Comparison of ENCODE assay signal across 8 cellular contexts in the genomic region with DNA sequence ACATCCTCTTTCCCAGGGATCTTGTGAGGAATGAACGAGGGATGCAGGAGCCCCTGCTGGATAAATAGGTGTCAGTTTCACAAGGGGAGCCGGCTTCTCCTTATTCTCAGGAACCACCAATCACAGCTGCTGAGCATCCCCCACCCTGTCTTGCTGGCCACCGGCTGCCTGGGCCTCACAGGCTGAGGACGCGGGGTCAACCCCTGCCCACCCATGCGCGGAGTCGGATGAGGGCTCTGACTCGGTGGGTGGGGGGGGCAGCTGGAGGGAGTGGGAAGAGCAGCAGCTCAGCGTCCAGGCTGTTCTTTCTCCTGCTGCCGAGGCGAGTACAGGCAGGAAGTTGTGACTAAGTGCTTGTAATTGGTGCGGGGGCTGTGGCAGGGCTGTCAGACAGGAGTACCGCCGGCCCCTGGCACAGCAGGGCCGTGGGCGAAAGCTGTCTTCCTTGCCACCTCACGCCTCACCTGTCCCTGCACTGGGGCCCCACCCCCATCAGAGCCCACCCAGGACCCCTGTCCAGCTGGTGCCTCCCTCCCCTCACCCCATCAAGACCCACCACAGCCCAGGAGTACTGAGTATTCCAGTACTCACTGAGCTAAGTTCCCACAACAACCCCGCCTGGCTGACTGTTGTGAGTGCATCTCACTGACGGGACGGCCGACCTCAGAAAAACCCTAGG. TPM values are rescaled to one million over a fixed set of nuclear protein-coding genes. Genes with fewer than 3 reads are reported as not detected.
A peak's percentile ranks its signal among the peaks of the same experiment; 100 is the strongest.
DNase-seq lines count a peak whose midpoint lies in the region; ATAC-seq and TF ChIP-seq lines count a peak whose summit lies in the region.

No MANE protein-coding gene starts in this region.

- ATAC-seq in CD8-positive, alpha-beta T cell = peak; percentile 80
- peak; percentile 50 to 62 for ATAC-seq in naive B cell (ENCODE audit: low read depth in 2 of 2)
- peak; percentile 91 for ATAC-seq in stimulated activated naive CD8-positive, alpha-beta T cell treated with anti-CD3 and anti-CD28 coated beads, Interleukin-15, Interleukin-2, amounts not matched to agents 100 U/mL and 50 U/mL, for 24 hours
- no peak for ATAC-seq in GM19324 (IDR thresholded peaks at IDR 0.05; ENCODE audit: low FRiP score, unreplicated experiment)
- no peak for ATAC-seq in GM19467 (IDR thresholded peaks at IDR 0.05; ENCODE audit: unreplicated experiment)

- no peak overlapping the region for H3K27ac ChIP-seq in CD8-positive, alpha-beta T cell (ENCODE audit: low read depth, low read length)
- H3K27ac ChIP-seq in Karpas-422 (ENCODE audit: low read length) = no peak overlapping the region

- DNase-seq in CD8-positive, alpha-beta T cell = peak in 6 of 7 experiments; percentile 40 to 72 (median 63)
- DNase-seq in Karpas-422 = peak; percentile 46
- peak; percentile 51 for DNase-seq in activated CD4-positive, CD25-positive, alpha-beta regulatory T cell treated with anti-CD3 and anti-CD28 coated beads, Interleukin-2, amount 50 U/mL, for 72 hours
- peak; percentile 83 to 87 for DNase-seq in cardiac fibroblast (ENCODE audit: low read depth in 2 of 2)
- DNase-seq in naive B cell = no peak
- peak; percentile 75 for DNase-seq in stimulated activated naive CD8-positive, alpha-beta T cell treated with anti-CD3 and anti-CD28 coated beads, Interleukin-15, Interleukin-2, amounts not matched to agents 100 U/mL and 50 U/mL, for 24 hours

- no peaks in the 10 kb centered on the region for H3K36me3 ChIP-seq in CD8-positive, alpha-beta T cell (ENCODE audit: insufficient read depth, low read length)
- H3K36me3 ChIP-seq in Karpas-422 (ENCODE audit: insufficient read depth, low read length) = no peaks in the 10 kb centered on the region

- peaks cover 15% of the 10 kb centered on the region for H3K4me1 Mint-ChIP-seq in CD8-positive, alpha-beta T cell (ENCODE audit: low read depth)
- peaks cover 6 to 10% (median 6%) of the 10 kb centered on the region in 3 donors for H3K4me1 Mint-ChIP-seq in naive B cell

- H3K9me3 ChIP-seq in CD8-positive, alpha-beta T cell (ENCODE audit: low read length) = no peaks in the 10 kb centered on the region
- H3K9me3 ChIP-seq in Karpas-422 (ENCODE audit: low read length) = no peaks in the 10 kb centered on the region

- no peaks in the 10 kb centered on the region for H3K79me2 ChIP-seq in Karpas-422 (ENCODE audit: low read length)

- H3K9ac ChIP-seq in Karpas-422 (ENCODE audit: low read length) = no peak overlapping the region

- no peak overlapping the region for H2AFZ ChIP-seq in Karpas-422 (ENCODE audit: low read length)

- peaks cover 3% of the 10 kb centered on the region for H3K27me3 Mint-ChIP-seq in CD8-positive, alpha-beta T cell (ENCODE audit: low read depth)
- H3K27me3 Mint-ChIP-seq in naive B cell = peaks cover 0 to 16% (median 6%) of the 10 kb centered on the region in 3 donors

- H3K4me3 Mint-ChIP-seq in CD8-positive, alpha-beta T cell = peak overlapping the region; percentile 8
- H3K4me3 Mint-ChIP-seq in naive B cell = peak overlapping the region in 1 of 8 donors; percentile 15

- peaks cover 12% of the 10 kb centered on the region for H3K4me1 ChIP-seq in CD8-positive, alpha-beta T cell (ENCODE audit: insufficient read depth, low read length)
- H3K4me1 ChIP-seq in Karpas-422 (ENCODE audit: low read length) = no peaks in the 10 kb centered on the region

- H3K36me3 Mint-ChIP-seq in CD8-positive, alpha-beta T cell = no peaks in the 10 kb centered on the region
- H3K36me3 Mint-ChIP-seq in naive B cell = no peaks in the 10 kb centered on the region

- no peaks in the 10 kb centered on the region for H3K9me3 Mint-ChIP-seq in CD8-positive, alpha-beta T cell
- no peaks in the 10 kb centered on the region for H3K9me3 Mint-ChIP-seq in naive B cell

- no peaks in the 10 kb centered on the region for H3K9me2 ChIP-seq in Karpas-422 (replicated peaks; ENCODE audit: insufficient read depth, low read length)

- 0 out of 2 replicates have a peak, but pooled peaks cover 4% of the 10 kb centered on the region for H4K20me1 ChIP-seq in Karpas-422 (ENCODE audit: insufficient read depth, low read depth, low read length)

- POLR2A ChIA-PET in CD8-positive, alpha-beta T cell (lab: Charles Lee) = interaction anchor here (1.0 kb wide), 1 partner anchor 37 kb away, joined by 3 read pairs; no protein-coding TSS in a partner anchor

- intact Hi-C loops in CD8-positive, alpha-beta T cell (cut with DNase I, micrococcal nuclease) = no loop called here

- no peak overlapping the region for H3K4me3 ChIP-seq in CD8-positive, alpha-beta T cell (ENCODE audit: low read depth, low read length)
- H3K4me3 ChIP-seq in Karpas-422 (ENCODE audit: low read length) (no peak overlapping the region), cardiac fibroblast (replicated peaks in 1 of 2; ENCODE audit: low read depth in 2 of 2, low read length in 2 of 2) (no peak overlapping the region)

- CTCF ChIA-PET in CD8-positive, alpha-beta T cell (lab: Charles Lee) = interaction anchor here (0.5 kb wide), 1 partner anchor 159 kb away, joined by 4 read pairs; no protein-coding TSS in a partner anchor

- TF ChIP-seq CTCF in CD8-positive, alpha-beta T cell (IDR thresholded peaks at IDR 0.05) = no peak
- TF ChIP-seq CTCF in cardiac fibroblast (IDR thresholded peaks at IDR 0.05; ENCODE audit: low read depth, low read length) = no peak

- no peaks in the 10 kb centered on the region for H3K27me3 ChIP-seq in CD8-positive, alpha-beta T cell (ENCODE audit: insufficient read depth, low read length)
- no peaks in the 10 kb centered on the region for H3K27me3 ChIP-seq in Karpas-422 (ENCODE audit: low read length)

- no peak overlapping the region for H3K4me2 ChIP-seq in Karpas-422 (ENCODE audit: low read depth, low read length, poor library complexity, severe bottlenecking)

- H3K27ac Mint-ChIP-seq in CD8-positive, alpha-beta T cell = peak overlapping the region; percentile 13
- H3K27ac Mint-ChIP-seq in naive B cell = peak overlapping the region in 1 of 6 donors; percentile 78

RNA-seq across cellular contexts. Expression of a gene that starts 11.0 kb away (rescaled TPM):
- total RNA-seq in CD8-positive, alpha-beta T cell = not detected
- total RNA-seq in Karpas-422 (2014; rRNA removed; shearing (Covaris generic); ENCODE audit: low replicate concordance) = 0.87 and 1.7 TPM in 2 replicates
- not detected for polyA plus RNA-seq in naive B cell (ENCODE audit: low read depth in 6 of 6)

RNA-seq across cellular contexts. Expression of a gene that starts 26.9 kb away (rescaled TPM):
- 1 to 10 TPM in 1 of 2 experiments, under 1 TPM in 1; 0.72 to 1.8 TPM for total RNA-seq in CD8-positive, alpha-beta T cell
- 3.7 and 3.9 TPM in 2 replicates for total RNA-seq in Karpas-422 (2014; rRNA removed; shearing (Covaris generic); ENCODE audit: low replicate concordance)
- not detected for polyA plus RNA-seq in naive B cell (ENCODE audit: low read depth in 6 of 6)

RNA-seq across cellular contexts. Expression of a gene that starts 41.9 kb away (rescaled TPM):
- total RNA-seq in CD8-positive, alpha-beta T cell = 1,000 to 10,000 TPM; 4,632 to 4,668 TPM
- 6,565 and 10,922 TPM in 2 replicates for total RNA-seq in Karpas-422 (2014; rRNA removed; shearing (Covaris generic); ENCODE audit: low replicate concordance)
- polyA plus RNA-seq in naive B cell (ENCODE audit: low read depth in 6 of 6) = 1,000 to 10,000 TPM; 3,620 to 5,980 (median 5,028) TPM

RNA-seq across cellular contexts. Expression of a gene that starts 55.1 kb away (rescaled TPM):
- 10 to 100 TPM; 82.9 to 90.8 TPM for total RNA-seq in CD8-positive, alpha-beta T cell
- total RNA-seq in Karpas-422 (2014; rRNA removed; shearing (Covaris generic); ENCODE audit: low replicate concordance) = 35.3 and 52.4 TPM in 2 replicates
- 10 to 100 TPM; 63.0 to 91.4 (median 73.5) TPM for polyA plus RNA-seq in naive B cell (ENCODE audit: low read depth in 6 of 6)

RNA-seq across cellular contexts. Expression of a gene that starts 55.2 kb away (rescaled TPM):
- 1 to 10 TPM; 4.8 to 5.1 TPM for total RNA-seq in CD8-positive, alpha-beta T cell
- total RNA-seq in Karpas-422 (2014; rRNA removed; shearing (Covaris generic); ENCODE audit: low replicate concordance) = 5.1 and 5.3 TPM in 2 replicates
- 1 to 10 TPM in 5 of 6 donors, not detected in 1; 1.5 to 3.2 (median 2.5) TPM for polyA plus RNA-seq in naive B cell (ENCODE audit: low read depth in 6 of 6)

Comparison
In these comparisons a context has a peak if more than half of its experiments do, and no peak if none do; other contexts are left out.
1. ATAC-seq: peak in CD8-positive, alpha-beta T cell (single experiment), naive B cell (2 of 2) and stimulated activated naive CD8-positive, alpha-beta T cell treated with anti-CD3 and anti-CD28 coated beads, Interleukin-15, Interleukin-2, amounts not matched to agents 100 U/mL and 50 U/mL, for 24 hours (single experiment); none in GM19324 (single experiment) and GM19467 (single experiment).